24 cellular contexts compared by ENCODE assay signal in genomic region chr1:5859766-5860165, GRCh38.
"Had no signal": no experiment of that assay in that cellular context is flagged by ENCODE, and none has a peak within 500 bp of the region (broad histone marks: within the 10 kb centered on the region; RNA-seq: fewer than 3 reads in every experiment).

No MANE protein-coding gene starts in this region.

- DNase-seq: colonic mucosa; cortex of kidney; dermis blood vessel endothelial cell; dorsolateral prefrontal cortex; effector CD4-positive, alpha-beta T cell; effector CD8-positive, alpha-beta T cell; effector memory CD4-positive, alpha-beta T cell; effector memory CD8-positive, alpha-beta T cell; endodermal cell; erythroblast; esophagus squamous epithelium; foreskin fibroblast; foreskin keratinocyte; foreskin melanocyte; gastrocnemius medialis; glutamatergic neuron; head of caudate nucleus; heart right ventricle had no signal

- H3K4me3 ChIP-seq: colonic mucosa, coronary artery, dorsolateral prefrontal cortex, esophagus muscularis mucosa, esophagus squamous epithelium, gastrocnemius medialis, gastroesophageal sphincter, heart right ventricle had no signal

- H3K4me1 Mint-ChIP-seq: endodermal cell had no signal

- H3K27me3 Mint-ChIP-seq: dendritic cell treated with granulocyte-macrophage colony-stimulating factor and Interleukin-4, amounts not matched to agents 40 ng/mL and 50 ng/mL, for 4 days; effector memory CD8-positive, alpha-beta T cell had no signal

- H3K27ac Mint-ChIP-seq: dendritic cell treated with granulocyte-macrophage colony-stimulating factor and Interleukin-4, amounts not matched to agents 40 ng/mL and 50 ng/mL, for 4 days; effector memory CD8-positive, alpha-beta T cell; endodermal cell had no signal

- H3K27ac ChIP-seq: colonic mucosa, coronary artery, dorsolateral prefrontal cortex, epithelial cell of prostate, esophagus muscularis mucosa, esophagus squamous epithelium, foreskin keratinocyte, gastrocnemius medialis, gastroesophageal sphincter, heart right ventricle had no signal

- ATAC-seq: effector memory CD8-positive, alpha-beta T cell; esophagus mucosa; foreskin keratinocyte; gastrocnemius medialis; gastroesophageal sphincter; heart right ventricle had no signal

- H3K4me1 ChIP-seq: colonic mucosa, esophagus muscularis mucosa, esophagus squamous epithelium, foreskin keratinocyte, gastrocnemius medialis, gastroesophageal sphincter, heart right ventricle had no signal

- H3K36me3 ChIP-seq: colonic mucosa, gastrocnemius medialis had no signal

- H3K9me3 ChIP-seq: colonic mucosa, esophagus muscularis mucosa, esophagus squamous epithelium, gastrocnemius medialis, gastroesophageal sphincter, heart right ventricle had no signal

- H3K9me3 Mint-ChIP-seq: dendritic cell treated with granulocyte-macrophage colony-stimulating factor and Interleukin-4, amounts not matched to agents 40 ng/mL and 50 ng/mL, for 4 days; effector memory CD8-positive, alpha-beta T cell; endodermal cell had no signal

- H3K4me3 Mint-ChIP-seq: dendritic cell treated with granulocyte-macrophage colony-stimulating factor and Interleukin-4, amounts not matched to agents 40 ng/mL and 50 ng/mL, for 4 days; effector memory CD8-positive, alpha-beta T cell; endodermal cell had no signal

- H3K27me3 ChIP-seq: colonic mucosa, dorsolateral prefrontal cortex, esophagus muscularis mucosa, esophagus squamous epithelium, foreskin keratinocyte, gastrocnemius medialis, gastroesophageal sphincter, heart right ventricle had no signal
